In the genomic region with DNA sequence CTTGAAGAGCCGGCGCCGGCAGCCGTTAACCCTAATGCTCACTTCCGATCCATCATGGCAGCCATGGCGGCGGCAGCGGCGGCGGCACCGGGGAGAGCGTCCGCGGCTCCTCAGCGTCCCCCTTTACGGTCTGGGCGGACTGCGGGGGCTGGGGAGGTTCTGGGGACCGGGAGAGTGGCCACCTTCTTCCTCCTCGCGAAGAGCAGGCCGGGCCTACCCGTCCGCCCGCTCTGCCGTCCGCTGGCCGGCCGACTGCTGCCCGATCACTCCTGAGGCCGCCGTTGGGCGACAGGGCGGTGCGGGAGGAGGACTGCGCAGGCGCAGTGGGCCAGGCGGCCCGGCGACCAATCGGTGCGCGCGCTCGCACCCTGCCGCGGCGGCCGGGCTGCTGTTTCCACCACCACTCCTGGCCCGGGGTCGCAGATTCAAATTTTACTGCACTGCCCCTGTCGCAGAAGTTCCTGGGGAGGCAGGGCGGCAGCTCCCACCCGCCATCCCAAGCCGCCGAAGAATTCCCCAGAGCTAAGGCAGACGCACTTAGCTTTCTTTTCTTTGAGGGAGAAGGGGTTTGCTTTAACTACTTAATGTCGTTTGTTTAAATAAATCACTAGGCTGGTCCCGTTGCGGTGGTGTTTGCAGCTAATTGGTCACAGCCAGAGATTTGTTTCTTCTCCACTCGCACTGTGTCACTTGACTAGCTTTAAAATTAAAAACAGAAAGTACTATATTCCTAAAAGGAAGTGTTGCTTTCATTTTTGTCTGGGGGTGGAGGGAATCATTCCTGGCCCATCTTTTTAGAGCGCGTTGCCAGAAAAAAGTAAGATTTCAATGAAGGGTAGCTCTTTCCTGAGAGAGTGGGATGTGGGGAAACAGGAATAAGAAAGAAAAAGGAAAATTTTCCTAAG, we compare ENCODE assay signal across 1 cellular context.
TF ChIP-seq lines count a peak whose summit lies in the region.

A gene (minus strand): TSS at position 290 of the 905 bp plus-strand sequence. CDS start 452 bp downstream, outside the sequence.

TF ChIP-seq in K562, 482 proteins besides CTCF, POLR2A, EP300 and RAD21 (continued from another document and continues in another):
- TF ChIP-seq, protein P1, sequence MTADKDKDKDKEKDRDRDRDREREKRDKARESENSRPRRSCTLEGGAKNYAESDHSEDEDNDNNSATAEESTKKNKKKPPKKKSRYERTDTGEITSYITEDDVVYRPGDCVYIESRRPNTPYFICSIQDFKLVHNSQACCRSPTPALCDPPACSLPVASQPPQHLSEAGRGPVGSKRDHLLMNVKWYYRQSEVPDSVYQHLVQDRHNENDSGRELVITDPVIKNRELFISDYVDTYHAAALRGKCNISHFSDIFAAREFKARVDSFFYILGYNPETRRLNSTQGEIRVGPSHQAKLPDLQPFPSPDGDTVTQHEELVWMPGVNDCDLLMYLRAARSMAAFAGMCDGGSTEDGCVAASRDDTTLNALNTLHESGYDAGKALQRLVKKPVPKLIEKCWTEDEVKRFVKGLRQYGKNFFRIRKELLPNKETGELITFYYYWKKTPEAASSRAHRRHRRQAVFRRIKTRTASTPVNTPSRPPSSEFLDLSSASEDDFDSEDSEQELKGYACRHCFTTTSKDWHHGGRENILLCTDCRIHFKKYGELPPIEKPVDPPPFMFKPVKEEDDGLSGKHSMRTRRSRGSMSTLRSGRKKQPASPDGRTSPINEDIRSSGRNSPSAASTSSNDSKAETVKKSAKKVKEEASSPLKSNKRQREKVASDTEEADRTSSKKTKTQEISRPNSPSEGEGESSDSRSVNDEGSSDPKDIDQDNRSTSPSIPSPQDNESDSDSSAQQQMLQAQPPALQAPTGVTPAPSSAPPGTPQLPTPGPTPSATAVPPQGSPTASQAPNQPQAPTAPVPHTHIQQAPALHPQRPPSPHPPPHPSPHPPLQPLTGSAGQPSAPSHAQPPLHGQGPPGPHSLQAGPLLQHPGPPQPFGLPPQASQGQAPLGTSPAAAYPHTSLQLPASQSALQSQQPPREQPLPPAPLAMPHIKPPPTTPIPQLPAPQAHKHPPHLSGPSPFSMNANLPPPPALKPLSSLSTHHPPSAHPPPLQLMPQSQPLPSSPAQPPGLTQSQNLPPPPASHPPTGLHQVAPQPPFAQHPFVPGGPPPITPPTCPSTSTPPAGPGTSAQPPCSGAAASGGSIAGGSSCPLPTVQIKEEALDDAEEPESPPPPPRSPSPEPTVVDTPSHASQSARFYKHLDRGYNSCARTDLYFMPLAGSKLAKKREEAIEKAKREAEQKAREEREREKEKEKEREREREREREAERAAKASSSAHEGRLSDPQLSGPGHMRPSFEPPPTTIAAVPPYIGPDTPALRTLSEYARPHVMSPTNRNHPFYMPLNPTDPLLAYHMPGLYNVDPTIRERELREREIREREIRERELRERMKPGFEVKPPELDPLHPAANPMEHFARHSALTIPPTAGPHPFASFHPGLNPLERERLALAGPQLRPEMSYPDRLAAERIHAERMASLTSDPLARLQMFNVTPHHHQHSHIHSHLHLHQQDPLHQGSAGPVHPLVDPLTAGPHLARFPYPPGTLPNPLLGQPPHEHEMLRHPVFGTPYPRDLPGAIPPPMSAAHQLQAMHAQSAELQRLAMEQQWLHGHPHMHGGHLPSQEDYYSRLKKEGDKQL (CRISPR knock-in tag; IDR thresholded peaks at IDR 0.05; ENCODE audit: borderline replicate concordance), result no peak; the same call in 1 of the 2 replicates
- TF ChIP-seq NELFE (IDR thresholded peaks at IDR 0.05; ENCODE audit: insufficient read depth, insufficient read length) (no peak), SRF (CRISPR knock-in tag; IDR thresholded peaks at IDR 0.05) (no peak; a peak in 1 of 4 replicates), ZNF444 (CRISPR knock-in tag; IDR thresholded peaks at IDR 0.05) (0 out of 2 replicates have a peak, but pooled peaks have one; percentile 25), MYBL2 (IDR thresholded peaks at IDR 0.05; ENCODE audit: low read depth) (peak; percentile 39), MYBL2 (CRISPR knock-in tag; IDR thresholded peaks at IDR 0.05; ENCODE audit: borderline replicate concordance) (no peak), CBX3 (IDR thresholded peaks at IDR 0.05; ENCODE audit: borderline replicate concordance in 1 of 2, low read length in 2 of 2) (no peak), LCOR (CRISPR knock-in tag; IDR thresholded peaks at IDR 0.05) (no peak), BRD4 (IDR thresholded peaks at IDR 0.05) (peak; percentile 84; the same call in 1 of the 2 replicates), JUND (IDR thresholded peaks at IDR 0.05; ENCODE audit: borderline replicate concordance, low read depth, low read length) (peak; percentile 3; the same call in 1 of the 2 replicates), JUND (tag; IDR thresholded peaks at IDR 0.05; ENCODE audit: borderline replicate concordance, low read depth, low read length) (no peak), TSC22D4 (tag; IDR thresholded peaks at IDR 0.05) (no peak), GTF2F1 (IDR thresholded peaks at IDR 0.05; ENCODE audit: low read depth, low read length) (peak; percentile 46; the same call in 1 of the 2 replicates), NFRKB (IDR thresholded peaks at IDR 0.05; ENCODE audit: low read depth) (peak; percentile 92), SOX6 (IDR thresholded peaks at IDR 0.05) (peak; percentile 8; the same call in 1 of the 2 replicates), ERF (CRISPR knock-in tag; IDR thresholded peaks at IDR 0.05) (peak; percentile 25; the same call in 1 of the 2 replicates), SIN3B (IDR thresholded peaks at IDR 0.05; ENCODE audit: low read depth) (peak; percentile 9; the same call in 1 of the 2 replicates), ZNF561 (CRISPR knock-in tag; conservative IDR thresholded peaks at IDR 0.05) (no peak), MYC (IDR thresholded peaks at IDR 0.05; ENCODE audit: low read depth, low read length) (peak; percentile 29; the same call in 1 of the 2 replicates), MYC (CRISPR knock-in tag; IDR thresholded peaks at IDR 0.05; ENCODE audit: borderline replicate concordance, low read depth) (no peak), ZFX (CRISPR knock-in tag; IDR thresholded peaks at IDR 0.05) (peak; percentile 97), SETDB1 (IDR thresholded peaks at IDR 0.05; ENCODE audit: low read length) (no peak), GATAD2A (IDR thresholded peaks at IDR 0.05) (no peak), THRAP3 (IDR thresholded peaks at IDR 0.05; ENCODE audit: borderline replicate concordance) (no peak), RBM25 (IDR thresholded peaks at IDR 0.05; ENCODE audit: low read depth, low read length, severe bottlenecking) (peak; percentile 48), HDAC1 (IDR thresholded peaks at IDR 0.05) (peak in 1 of 2 experiments; percentile 23; a peak in 1 of 4 replicates), ZKSCAN1 (IDR thresholded peaks at IDR 0.05; ENCODE audit: low read depth, low read length) (0 out of 2 replicates have a peak, but pooled peaks have one; percentile 23), OTX1 (CRISPR knock-in tag; IDR thresholded peaks at IDR 0.05) (no peak; the same call in 1 of the 2 replicates), ILF3 (IDR thresholded peaks at IDR 0.05; ENCODE audit: borderline replicate concordance) (no peak; the same call in 1 of the 2 replicates), BACH1 (tag; IDR thresholded peaks at IDR 0.05) (no peak), JUN (IDR thresholded peaks at IDR 0.05; ENCODE audit: borderline replicate concordance, low read depth, low read length) (no peak), JUN (CRISPR knock-in tag; IDR thresholded peaks at IDR 0.05; ENCODE audit: borderline replicate concordance) (no peak), RBFOX2 (IDR thresholded peaks at IDR 0.05; ENCODE audit: low read depth, low read length) (peak; percentile 98), DMBX1 (CRISPR knock-in tag; IDR thresholded peaks at IDR 0.05; ENCODE audit: borderline replicate concordance) (0 out of 2 replicates have a peak, but pooled peaks have one; percentile 27), PML (IDR thresholded peaks at IDR 0.05; ENCODE audit: low read length) (peak; percentile 72; the same call in 1 of the 2 replicates)
- TF ChIP-seq, protein P2, sequence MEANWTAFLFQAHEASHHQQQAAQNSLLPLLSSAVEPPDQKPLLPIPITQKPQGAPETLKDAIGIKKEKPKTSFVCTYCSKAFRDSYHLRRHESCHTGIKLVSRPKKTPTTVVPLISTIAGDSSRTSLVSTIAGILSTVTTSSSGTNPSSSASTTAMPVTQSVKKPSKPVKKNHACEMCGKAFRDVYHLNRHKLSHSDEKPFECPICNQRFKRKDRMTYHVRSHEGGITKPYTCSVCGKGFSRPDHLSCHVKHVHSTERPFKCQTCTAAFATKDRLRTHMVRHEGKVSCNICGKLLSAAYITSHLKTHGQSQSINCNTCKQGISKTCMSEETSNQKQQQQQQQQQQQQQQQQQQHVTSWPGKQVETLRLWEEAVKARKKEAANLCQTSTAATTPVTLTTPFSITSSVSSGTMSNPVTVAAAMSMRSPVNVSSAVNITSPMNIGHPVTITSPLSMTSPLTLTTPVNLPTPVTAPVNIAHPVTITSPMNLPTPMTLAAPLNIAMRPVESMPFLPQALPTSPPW (CRISPR knock-in tag; IDR thresholded peaks at IDR 0.05), result no peak
- TF ChIP-seq, protein P3, sequence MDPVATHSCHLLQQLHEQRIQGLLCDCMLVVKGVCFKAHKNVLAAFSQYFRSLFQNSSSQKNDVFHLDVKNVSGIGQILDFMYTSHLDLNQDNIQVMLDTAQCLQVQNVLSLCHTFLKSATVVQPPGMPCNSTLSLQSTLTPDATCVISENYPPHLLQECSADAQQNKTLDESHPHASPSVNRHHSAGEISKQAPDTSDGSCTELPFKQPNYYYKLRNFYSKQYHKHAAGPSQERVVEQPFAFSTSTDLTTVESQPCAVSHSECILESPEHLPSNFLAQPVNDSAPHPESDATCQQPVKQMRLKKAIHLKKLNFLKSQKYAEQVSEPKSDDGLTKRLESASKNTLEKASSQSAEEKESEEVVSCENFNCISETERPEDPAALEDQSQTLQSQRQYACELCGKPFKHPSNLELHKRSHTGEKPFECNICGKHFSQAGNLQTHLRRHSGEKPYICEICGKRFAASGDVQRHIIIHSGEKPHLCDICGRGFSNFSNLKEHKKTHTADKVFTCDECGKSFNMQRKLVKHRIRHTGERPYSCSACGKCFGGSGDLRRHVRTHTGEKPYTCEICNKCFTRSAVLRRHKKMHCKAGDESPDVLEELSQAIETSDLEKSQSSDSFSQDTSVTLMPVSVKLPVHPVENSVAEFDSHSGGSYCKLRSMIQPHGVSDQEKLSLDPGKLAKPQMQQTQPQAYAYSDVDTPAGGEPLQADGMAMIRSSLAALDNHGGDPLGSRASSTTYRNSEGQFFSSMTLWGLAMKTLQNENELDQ (CRISPR knock-in tag; IDR thresholded peaks at IDR 0.05; ENCODE audit: borderline replicate concordance), result no peak
- TF ChIP-seq, protein P4, sequence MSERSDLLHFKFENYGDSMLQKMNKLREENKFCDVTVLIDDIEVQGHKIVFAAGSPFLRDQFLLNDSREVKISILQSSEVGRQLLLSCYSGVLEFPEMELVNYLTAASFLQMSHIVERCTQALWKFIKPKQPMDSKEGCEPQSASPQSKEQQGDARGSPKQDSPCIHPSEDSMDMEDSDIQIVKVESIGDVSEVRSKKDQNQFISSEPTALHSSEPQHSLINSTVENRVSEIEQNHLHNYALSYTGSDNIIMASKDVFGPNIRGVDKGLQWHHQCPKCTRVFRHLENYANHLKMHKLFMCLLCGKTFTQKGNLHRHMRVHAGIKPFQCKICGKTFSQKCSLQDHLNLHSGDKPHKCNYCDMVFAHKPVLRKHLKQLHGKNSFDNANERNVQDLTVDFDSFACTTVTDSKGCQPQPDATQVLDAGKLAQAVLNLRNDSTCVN (CRISPR knock-in tag; IDR thresholded peaks at IDR 0.05), result 0 out of 2 replicates have a peak, but pooled peaks have one; percentile 10
- TF ChIP-seq, protein P5, sequence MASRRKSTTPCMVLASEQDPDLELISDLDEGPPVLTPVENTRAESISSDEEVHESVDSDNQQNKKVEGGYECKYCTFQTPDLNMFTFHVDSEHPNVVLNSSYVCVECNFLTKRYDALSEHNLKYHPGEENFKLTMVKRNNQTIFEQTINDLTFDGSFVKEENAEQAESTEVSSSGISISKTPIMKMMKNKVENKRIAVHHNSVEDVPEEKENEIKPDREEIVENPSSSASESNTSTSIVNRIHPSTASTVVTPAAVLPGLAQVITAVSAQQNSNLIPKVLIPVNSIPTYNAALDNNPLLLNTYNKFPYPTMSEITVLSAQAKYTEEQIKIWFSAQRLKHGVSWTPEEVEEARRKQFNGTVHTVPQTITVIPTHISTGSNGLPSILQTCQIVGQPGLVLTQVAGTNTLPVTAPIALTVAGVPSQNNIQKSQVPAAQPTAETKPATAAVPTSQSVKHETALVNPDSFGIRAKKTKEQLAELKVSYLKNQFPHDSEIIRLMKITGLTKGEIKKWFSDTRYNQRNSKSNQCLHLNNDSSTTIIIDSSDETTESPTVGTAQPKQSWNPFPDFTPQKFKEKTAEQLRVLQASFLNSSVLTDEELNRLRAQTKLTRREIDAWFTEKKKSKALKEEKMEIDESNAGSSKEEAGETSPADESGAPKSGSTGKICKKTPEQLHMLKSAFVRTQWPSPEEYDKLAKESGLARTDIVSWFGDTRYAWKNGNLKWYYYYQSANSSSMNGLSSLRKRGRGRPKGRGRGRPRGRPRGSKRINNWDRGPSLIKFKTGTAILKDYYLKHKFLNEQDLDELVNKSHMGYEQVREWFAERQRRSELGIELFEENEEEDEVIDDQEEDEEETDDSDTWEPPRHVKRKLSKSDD (conservative IDR thresholded peaks at IDR 0.05; ENCODE audit: low read length), result no peak
- TF ChIP-seq, protein P6, sequence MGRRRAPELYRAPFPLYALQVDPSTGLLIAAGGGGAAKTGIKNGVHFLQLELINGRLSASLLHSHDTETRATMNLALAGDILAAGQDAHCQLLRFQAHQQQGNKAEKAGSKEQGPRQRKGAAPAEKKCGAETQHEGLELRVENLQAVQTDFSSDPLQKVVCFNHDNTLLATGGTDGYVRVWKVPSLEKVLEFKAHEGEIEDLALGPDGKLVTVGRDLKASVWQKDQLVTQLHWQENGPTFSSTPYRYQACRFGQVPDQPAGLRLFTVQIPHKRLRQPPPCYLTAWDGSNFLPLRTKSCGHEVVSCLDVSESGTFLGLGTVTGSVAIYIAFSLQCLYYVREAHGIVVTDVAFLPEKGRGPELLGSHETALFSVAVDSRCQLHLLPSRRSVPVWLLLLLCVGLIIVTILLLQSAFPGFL (CRISPR knock-in tag; IDR thresholded peaks at IDR 0.05), result no peak
- TF ChIP-seq, protein P7, sequence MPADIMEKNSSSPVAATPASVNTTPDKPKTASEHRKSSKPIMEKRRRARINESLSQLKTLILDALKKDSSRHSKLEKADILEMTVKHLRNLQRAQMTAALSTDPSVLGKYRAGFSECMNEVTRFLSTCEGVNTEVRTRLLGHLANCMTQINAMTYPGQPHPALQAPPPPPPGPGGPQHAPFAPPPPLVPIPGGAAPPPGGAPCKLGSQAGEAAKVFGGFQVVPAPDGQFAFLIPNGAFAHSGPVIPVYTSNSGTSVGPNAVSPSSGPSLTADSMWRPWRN (IDR thresholded peaks at IDR 0.05; ENCODE audit: low read depth), result no peak
- TF ChIP-seq, protein P8, sequence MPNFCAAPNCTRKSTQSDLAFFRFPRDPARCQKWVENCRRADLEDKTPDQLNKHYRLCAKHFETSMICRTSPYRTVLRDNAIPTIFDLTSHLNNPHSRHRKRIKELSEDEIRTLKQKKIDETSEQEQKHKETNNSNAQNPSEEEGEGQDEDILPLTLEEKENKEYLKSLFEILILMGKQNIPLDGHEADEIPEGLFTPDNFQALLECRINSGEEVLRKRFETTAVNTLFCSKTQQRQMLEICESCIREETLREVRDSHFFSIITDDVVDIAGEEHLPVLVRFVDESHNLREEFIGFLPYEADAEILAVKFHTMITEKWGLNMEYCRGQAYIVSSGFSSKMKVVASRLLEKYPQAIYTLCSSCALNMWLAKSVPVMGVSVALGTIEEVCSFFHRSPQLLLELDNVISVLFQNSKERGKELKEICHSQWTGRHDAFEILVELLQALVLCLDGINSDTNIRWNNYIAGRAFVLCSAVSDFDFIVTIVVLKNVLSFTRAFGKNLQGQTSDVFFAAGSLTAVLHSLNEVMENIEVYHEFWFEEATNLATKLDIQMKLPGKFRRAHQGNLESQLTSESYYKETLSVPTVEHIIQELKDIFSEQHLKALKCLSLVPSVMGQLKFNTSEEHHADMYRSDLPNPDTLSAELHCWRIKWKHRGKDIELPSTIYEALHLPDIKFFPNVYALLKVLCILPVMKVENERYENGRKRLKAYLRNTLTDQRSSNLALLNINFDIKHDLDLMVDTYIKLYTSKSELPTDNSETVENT (CRISPR knock-in tag; IDR thresholded peaks at IDR 0.05), result peak; percentile 93
